ENCODE assay signal across 9 cellular contexts in the genomic region with DNA sequence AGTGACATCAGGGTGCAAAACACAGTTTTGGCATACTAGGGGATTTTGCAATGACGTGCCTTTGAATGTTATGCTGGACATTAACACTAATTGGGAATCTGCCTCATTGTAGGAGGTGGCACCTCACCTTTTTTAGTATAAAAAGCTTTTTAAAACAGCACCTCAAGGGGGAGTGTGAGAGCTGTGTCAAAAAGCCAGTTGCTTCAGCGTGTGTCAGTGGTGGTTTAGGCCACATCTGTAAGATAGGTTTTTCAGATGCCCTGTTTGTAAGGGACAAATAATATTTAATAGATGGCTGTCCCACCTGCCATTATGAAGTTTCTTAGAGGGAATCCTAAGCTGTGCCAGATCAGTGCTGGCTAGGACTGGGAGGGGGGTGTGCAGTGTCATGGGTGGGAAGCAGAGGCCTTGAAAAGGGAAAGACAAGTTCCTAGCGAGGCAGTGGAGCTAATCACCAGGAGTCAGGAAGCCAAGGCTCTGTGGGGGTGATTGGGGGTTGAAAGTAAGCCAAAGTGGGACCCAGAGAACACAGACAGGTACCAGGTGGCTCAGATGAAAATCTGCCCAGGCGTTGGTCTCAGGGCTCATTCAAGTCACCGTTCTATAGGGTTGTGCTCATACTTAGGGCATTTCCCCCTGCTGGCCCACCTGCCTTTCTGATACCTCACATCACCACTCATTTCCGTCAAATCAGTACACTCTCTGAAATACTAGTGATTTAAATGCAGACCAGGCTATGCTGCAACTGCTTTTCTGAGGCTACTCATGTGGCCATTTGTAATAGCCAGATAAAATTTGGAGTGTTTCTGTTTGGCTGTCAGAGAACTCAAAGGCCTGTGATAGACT.
A peak's percentile ranks its signal among the peaks of the same experiment; 100 is the strongest.
DNase-seq lines count a peak whose midpoint lies in the region; ATAC-seq and TF ChIP-seq lines count a peak whose summit lies in the region.
"Had no signal": no experiment of that assay in that cellular context is flagged by ENCODE, and none has a peak within 500 bp of the region (broad histone marks: within the 10 kb centered on the region; RNA-seq: fewer than 3 reads in every experiment).

No MANE protein-coding gene starts in this region.

- no peak overlapping the region for H2AFZ ChIP-seq in neural progenitor cell (replicated peaks)

- H3K9me3 Mint-ChIP-seq in neural progenitor cell = no peaks in the 10 kb centered on the region
- H3K9me3 Mint-ChIP-seq: dendritic cell treated with granulocyte-macrophage colony-stimulating factor and Interleukin-4, amounts not matched to agents 40 ng/mL and 50 ng/mL, for 4 days had no signal

- no peaks in the 10 kb centered on the region for H3F3A ChIP-seq in neural progenitor cell (ENCODE audit: low read depth)

- H3K27ac ChIP-seq in neural progenitor cell (no peak overlapping the region), Peyer's patch (no peak overlapping the region)

- peak; percentile 56 for TF ChIP-seq CTCF in neural progenitor cell (IDR thresholded peaks at IDR 0.05)
- TF ChIP-seq CTCF in Peyer's patch (IDR thresholded peaks at IDR 0.05) = no peak

- ATAC-seq in GM18858 (IDR thresholded peaks at IDR 0.05; ENCODE audit: unreplicated experiment) = peak; percentile 34

- no peak overlapping the region for H3K4me2 ChIP-seq in neural progenitor cell

- no peak overlapping the region for H3K27ac Mint-ChIP-seq in neural progenitor cell
- H3K27ac Mint-ChIP-seq: dendritic cell treated with granulocyte-macrophage colony-stimulating factor and Interleukin-4, amounts not matched to agents 40 ng/mL and 50 ng/mL, for 4 days had no signal

- H3K4me3 ChIP-seq in adipocyte (ENCODE audit: low read length) (no peak overlapping the region), neural progenitor cell (no peak overlapping the region), Peyer's patch (no peak overlapping the region)

- H3K79me2 ChIP-seq in neural progenitor cell (ENCODE audit: low read depth) = peaks cover 47% of the 10 kb centered on the region

- H3K27me3 Mint-ChIP-seq in neural progenitor cell (ENCODE audit: insufficient read depth, low read depth) = no peaks in the 10 kb centered on the region
- H3K27me3 Mint-ChIP-seq: dendritic cell treated with granulocyte-macrophage colony-stimulating factor and Interleukin-4, amounts not matched to agents 40 ng/mL and 50 ng/mL, for 4 days had no signal

- H3K9me3 ChIP-seq in adipocyte (ENCODE audit: control insufficient read depth, low read length) (no peaks in the 10 kb centered on the region), neural progenitor cell (ENCODE audit: low read depth) (no peaks in the 10 kb centered on the region), Peyer's patch (no peaks in the 10 kb centered on the region)

- H3K4me1 Mint-ChIP-seq in neural progenitor cell = peaks cover 18% of the 10 kb centered on the region

- TF ChIP-seq POLR2A in Peyer's patch (IDR thresholded peaks at IDR 0.05) = no peak

- H3K4me3 Mint-ChIP-seq in neural progenitor cell = no peak overlapping the region
- H3K4me3 Mint-ChIP-seq: dendritic cell treated with granulocyte-macrophage colony-stimulating factor and Interleukin-4, amounts not matched to agents 40 ng/mL and 50 ng/mL, for 4 days had no signal

- H3K4me1 ChIP-seq in adipocyte (ENCODE audit: control insufficient read depth, insufficient read depth, low read length) (peaks cover 41% of the 10 kb centered on the region), neural progenitor cell (peaks cover 7% of the 10 kb centered on the region), Peyer's patch (no peaks in the 10 kb centered on the region)

- peaks cover 51% of the 10 kb centered on the region for H4K20me1 ChIP-seq in neural progenitor cell (ENCODE audit: low read depth)

- H3K36me3 ChIP-seq in adipocyte (ENCODE audit: control insufficient read depth, insufficient read depth, low read length, severe bottlenecking) (peaks cover 5% of the 10 kb centered on the region), neural progenitor cell (peaks cover 3% of the 10 kb centered on the region), Peyer's patch (no peaks in the 10 kb centered on the region)

- DNase-seq in HT-29 (ENCODE audit: low spot score) (peak; percentile 44), adipocyte (ENCODE audit: low read depth) (peak; percentile 30), neural progenitor cell (ENCODE audit: low spot score) (peak; percentile 58), NCI-H1694 (lab: John Stamatoyannopoulos, UW) (no peak), Peyer's patch (no peak), GOT3 (lab: John Stamatoyannopoulos, UW) (no peak)
- no peak for DNase-seq in activated CD8-positive, alpha-beta memory T cell treated with anti-CD3 and anti-CD28 coated beads, Interleukin-2, amount 50 U/mL, for 4 hours

- no peaks in the 10 kb centered on the region for H3K27me3 ChIP-seq in adipocyte (replicated peaks; ENCODE audit: control insufficient read depth, insufficient read depth, low read length)
- no peaks in the 10 kb centered on the region for H3K27me3 ChIP-seq in neural progenitor cell
- no peaks in the 10 kb centered on the region for H3K27me3 ChIP-seq in Peyer's patch

- no peak overlapping the region for H3K9ac ChIP-seq in adipocyte (ENCODE audit: low read length)
- no peak overlapping the region for H3K9ac ChIP-seq in neural progenitor cell

- peaks cover 10% of the 10 kb centered on the region for H3K36me3 Mint-ChIP-seq in neural progenitor cell

Comparison
In these comparisons a context has a peak if more than half of its experiments do, and no peak if none do; other contexts are left out.
1. DNase-seq: peak in HT-29 (single experiment), adipocyte (single experiment) and neural progenitor cell (single experiment); none in NCI-H1694 (single experiment), Peyer's patch (0 of 3), activated CD8-positive, alpha-beta memory T cell treated with anti-CD3 and anti-CD28 coated beads, Interleukin-2, amount 50 U/mL, for 4 hours (single experiment) and GOT3 (single experiment).